10 cellular contexts compared by ENCODE assay signal in genomic region chr5:113246371-113246870, GRCh38.
A peak's percentile ranks its signal among the peaks of the same experiment; 100 is the strongest.
DNase-seq lines count a peak whose midpoint lies in the region; ATAC-seq and TF ChIP-seq lines count a peak whose summit lies in the region.
"Had no signal": no experiment of that assay in that cellular context is flagged by ENCODE, and none has a peak within 500 bp of the region (broad histone marks: within the 10 kb centered on the region; RNA-seq: fewer than 3 reads in every experiment).

No MANE protein-coding gene starts in this region.

- peaks cover 2% of the 10 kb centered on the region for H3K9me3 Mint-ChIP-seq in memory B cell
- H3K9me3 Mint-ChIP-seq in activated naive CD8-positive, alpha-beta T cell treated with anti-CD3 and anti-CD28 coated beads, Interleukin-2, amount 50 U/mL, for 24 hours, result no peaks in the 10 kb centered on the region
- H3K9me3 Mint-ChIP-seq in T-helper 2 cell treated with Interferon-gamma antibody and Interleukin-4, amounts not matched to agents 5 μg/mL and 100 μg/mL, for 36 hours, result no peaks in the 10 kb centered on the region

- H3K9me3 ChIP-seq in thoracic aorta, result no peaks in the 10 kb centered on the region

- DNase-seq in MV-4-11 (lab: John Stamatoyannopoulos, UW), result peak; percentile 61
- no peak for DNase-seq in coronary artery (ENCODE audit: low spot score)
- no peak for DNase-seq in memory B cell (ENCODE audit: low spot score in 2 of 2)
- no peak for DNase-seq in thoracic aorta (ENCODE audit: low spot score)
- no peak for DNase-seq in stimulated activated naive CD4-positive, alpha-beta T cell treated with Interleukin-2 at 50 U/mL for 16 hours (lab: John Stamatoyannopoulos, UW)
- DNase-seq in activated naive CD8-positive, alpha-beta T cell treated with anti-CD3 and anti-CD28 coated beads, Interleukin-2, amount 50 U/mL, for 24 hours, result no peak
- no peak for DNase-seq in T-helper 2 cell treated with Interferon-gamma antibody and Interleukin-4, amounts not matched to agents 5 μg/mL and 100 μg/mL, for 36 hours (ENCODE audit: low spot score)
- DNase-seq: anterior cingulate cortex; stimulated activated CD4-positive, alpha-beta T cell treated with anti-CD3 and anti-CD28 coated beads, Interleukin-2, amount 100 ng/mL, for 24 hours had no signal

- ATAC-seq in memory B cell (ENCODE audit: low read depth), result no peak
- no peak for ATAC-seq in thoracic aorta (ENCODE audit: insufficient number of reproducible peaks, low FRiP score, low read depth)
- no peak for ATAC-seq in HG03342 (IDR thresholded peaks at IDR 0.05; ENCODE audit: unreplicated experiment)
- ATAC-seq in activated naive CD8-positive, alpha-beta T cell treated with anti-CD3 and anti-CD28 coated beads, Interleukin-2, amount 50 U/mL, for 24 hours, result no peak

- no peaks in the 10 kb centered on the region for H3K36me3 ChIP-seq in thoracic aorta

- TF ChIP-seq CTCF in coronary artery (IDR thresholded peaks at IDR 0.05), result no peak
- TF ChIP-seq CTCF in thoracic aorta (IDR thresholded peaks at IDR 0.05), result no peak

- H3K27ac ChIP-seq in coronary artery, result peak overlapping the region in 1 of 2 donors; percentile 76
- H3K27ac ChIP-seq in thoracic aorta, result no peak overlapping the region

- no peaks in the 10 kb centered on the region for H3K36me3 Mint-ChIP-seq in memory B cell
- no peaks in the 10 kb centered on the region for H3K36me3 Mint-ChIP-seq in activated naive CD8-positive, alpha-beta T cell treated with anti-CD3 and anti-CD28 coated beads, Interleukin-2, amount 50 U/mL, for 24 hours (ENCODE audit: low read depth)
- H3K36me3 Mint-ChIP-seq in T-helper 2 cell treated with Interferon-gamma antibody and Interleukin-4, amounts not matched to agents 5 μg/mL and 100 μg/mL, for 36 hours (ENCODE audit: low read depth), result no peaks in the 10 kb centered on the region

- H3K4me1 ChIP-seq in thoracic aorta (ENCODE audit: control insufficient read depth in 1 of 2, low read depth in 2 of 2), result peaks cover 0 to 6% of the 10 kb centered on the region in 2 donors

- H3K4me1 Mint-ChIP-seq in memory B cell, result peaks cover 3% of the 10 kb centered on the region
- H3K4me1 Mint-ChIP-seq in activated naive CD8-positive, alpha-beta T cell treated with anti-CD3 and anti-CD28 coated beads, Interleukin-2, amount 50 U/mL, for 24 hours, result peaks cover 10% of the 10 kb centered on the region
- peaks cover 6% of the 10 kb centered on the region for H3K4me1 Mint-ChIP-seq in T-helper 2 cell treated with Interferon-gamma antibody and Interleukin-4, amounts not matched to agents 5 μg/mL and 100 μg/mL, for 36 hours (ENCODE audit: low read depth)

- no peak overlapping the region for H3K27ac Mint-ChIP-seq in memory B cell
- H3K27ac Mint-ChIP-seq in activated naive CD8-positive, alpha-beta T cell treated with anti-CD3 and anti-CD28 coated beads, Interleukin-2, amount 50 U/mL, for 24 hours, result no peak overlapping the region
- H3K27ac Mint-ChIP-seq in T-helper 2 cell treated with Interferon-gamma antibody and Interleukin-4, amounts not matched to agents 5 μg/mL and 100 μg/mL, for 36 hours, result no peak overlapping the region

- peak overlapping the region; percentile 48 for H3K4me3 Mint-ChIP-seq in memory B cell
- no peak overlapping the region for H3K4me3 Mint-ChIP-seq in activated naive CD8-positive, alpha-beta T cell treated with anti-CD3 and anti-CD28 coated beads, Interleukin-2, amount 50 U/mL, for 24 hours
- no peak overlapping the region for H3K4me3 Mint-ChIP-seq in T-helper 2 cell treated with Interferon-gamma antibody and Interleukin-4, amounts not matched to agents 5 μg/mL and 100 μg/mL, for 36 hours

- peak overlapping the region; percentile 33 for H3K4me3 ChIP-seq in coronary artery
- peak overlapping the region; percentile 34 for H3K4me3 ChIP-seq in thoracic aorta

- no peaks in the 10 kb centered on the region for H3K27me3 ChIP-seq in thoracic aorta (replicated peaks; ENCODE audit: insufficient read depth)

- peaks cover 18% of the 10 kb centered on the region for H3K27me3 Mint-ChIP-seq in memory B cell
- H3K27me3 Mint-ChIP-seq in activated naive CD8-positive, alpha-beta T cell treated with anti-CD3 and anti-CD28 coated beads, Interleukin-2, amount 50 U/mL, for 24 hours, result peaks cover 3% of the 10 kb centered on the region
- H3K27me3 Mint-ChIP-seq in T-helper 2 cell treated with Interferon-gamma antibody and Interleukin-4, amounts not matched to agents 5 μg/mL and 100 μg/mL, for 36 hours (ENCODE audit: low read depth), result peaks cover 51% of the 10 kb centered on the region
